Comparison of ENCODE assay signal across 23 cellular contexts in the genomic region with DNA sequence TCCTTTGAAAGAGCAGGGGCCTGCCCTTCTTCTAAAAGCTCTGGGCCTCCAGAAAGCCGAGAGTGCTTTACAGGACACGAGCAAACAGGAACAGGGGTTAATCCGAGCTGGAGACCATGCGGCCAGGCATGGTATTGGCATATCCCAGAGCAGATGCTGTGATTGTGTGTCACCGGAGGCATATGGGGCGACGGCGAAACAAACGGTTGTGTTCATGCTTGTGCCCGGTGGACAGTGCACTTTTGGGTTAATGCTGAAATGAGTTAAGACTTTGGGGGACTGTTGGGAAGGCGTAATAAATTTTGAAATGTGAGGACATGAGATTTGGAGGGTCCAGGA.
"Had no signal": no experiment of that assay in that cellular context is flagged by ENCODE, and none has a peak within 500 bp of the region (broad histone marks: within the 10 kb centered on the region; RNA-seq: fewer than 3 reads in every experiment).

No MANE protein-coding gene starts in this region.

- H3K4me3 Mint-ChIP-seq: activated CD4-positive, alpha-beta T cell treated with anti-CD3 and anti-CD28 coated beads, Interleukin-2, amount 10 ng/mL, durations not matched to agents 7 days and 5 days; activated CD8-positive, alpha-beta T cell treated with anti-CD3 and anti-CD28 coated beads, Interleukin-2, amount 10 ng/mL, durations not matched to agents 7 days and 5 days; activated naive CD4-positive, alpha-beta T cell treated with anti-CD3 and anti-CD28 coated beads, Interleukin-2, amount 10 ng/mL, durations not matched to agents 7 days and 5 days; T-helper 1 cell treated with Interleukin-12 subunit alpha and Interleukin-12 subunit beta and Interleukin-4 antibody, amounts not matched to agents 30 μg/mL and 1 μg/mL, for 36 hours had no signal

- H3K4me1 ChIP-seq: body of pancreas, breast epithelium, SJSA1 had no signal

- H3K27ac ChIP-seq: body of pancreas, breast epithelium, SJSA1 had no signal

- ATAC-seq: activated CD8-positive, alpha-beta T cell treated with anti-CD3 and anti-CD28 coated beads, Interleukin-2, amount 10 ng/mL, durations not matched to agents 7 days and 5 days; body of pancreas had no signal

- H3K36me3 ChIP-seq: breast epithelium, MG63, SJSA1 had no signal

- H3K27me3 ChIP-seq: body of pancreas, breast epithelium, MG63, SJSA1 had no signal

- DNase-seq: activated CD8-positive, alpha-beta T cell treated with anti-CD3 and anti-CD28 coated beads, Interleukin-2, amount 10 ng/mL, durations not matched to agents 7 days and 5 days; activated effector memory CD4-positive, alpha-beta T cell treated with Interleukin-2 at 50 U/mL for 16 hours; activated naive CD4-positive, alpha-beta T cell treated with anti-CD3 and anti-CD28 coated beads, Interleukin-2, amount 10 ng/mL, durations not matched to agents 7 days and 5 days; Kasumi-1; KG1; MG63; NCI-H1048; NCI-H1105 treated with DMSO at 0.1 percent for 48 hours; NCI-H1436; NCI-H1694; NCI-H1930; NCI-H2081 treated with DMSO at 0.1 percent for 48 hours; NCI-H510A; NCI-H526; NCI-H748 treated with DMSO at 0.1 percent for 48 hours; SHP77 treated with DMSO at 0.1 percent for 48 hours had no signal

- H3K27me3 Mint-ChIP-seq: activated CD4-positive, alpha-beta T cell treated with anti-CD3 and anti-CD28 coated beads, Interleukin-2, amount 10 ng/mL, durations not matched to agents 7 days and 5 days; activated naive CD4-positive, alpha-beta T cell treated with anti-CD3 and anti-CD28 coated beads, Interleukin-2, amount 10 ng/mL, durations not matched to agents 7 days and 5 days; activated naive CD8-positive, alpha-beta T cell treated with anti-CD3 and anti-CD28 coated beads, Interleukin-2, amount 10 ng/mL, durations not matched to agents 7 days and 5 days had no signal

- H3K27ac Mint-ChIP-seq: activated CD4-positive, alpha-beta T cell treated with anti-CD3 and anti-CD28 coated beads, Interleukin-2, amount 10 ng/mL, durations not matched to agents 7 days and 5 days; activated CD8-positive, alpha-beta T cell treated with anti-CD3 and anti-CD28 coated beads, Interleukin-2, amount 10 ng/mL, durations not matched to agents 7 days and 5 days; activated naive CD4-positive, alpha-beta T cell treated with anti-CD3 and anti-CD28 coated beads, Interleukin-2, amount 10 ng/mL, durations not matched to agents 7 days and 5 days; T-helper 1 cell treated with Interleukin-12 subunit alpha and Interleukin-12 subunit beta and Interleukin-4 antibody, amounts not matched to agents 30 μg/mL and 1 μg/mL, for 36 hours; T-helper 2 cell treated with Interferon-gamma antibody and Interleukin-4, amounts not matched to agents 5 μg/mL and 100 μg/mL, for 36 hours had no signal

- H3K9me3 ChIP-seq: body of pancreas, MG63, SJSA1 had no signal

- H3K4me3 ChIP-seq: body of pancreas, breast epithelium, MG63, SJSA1 had no signal
